Comparison of ENCODE assay signal across 1 cellular context in the genomic region with DNA sequence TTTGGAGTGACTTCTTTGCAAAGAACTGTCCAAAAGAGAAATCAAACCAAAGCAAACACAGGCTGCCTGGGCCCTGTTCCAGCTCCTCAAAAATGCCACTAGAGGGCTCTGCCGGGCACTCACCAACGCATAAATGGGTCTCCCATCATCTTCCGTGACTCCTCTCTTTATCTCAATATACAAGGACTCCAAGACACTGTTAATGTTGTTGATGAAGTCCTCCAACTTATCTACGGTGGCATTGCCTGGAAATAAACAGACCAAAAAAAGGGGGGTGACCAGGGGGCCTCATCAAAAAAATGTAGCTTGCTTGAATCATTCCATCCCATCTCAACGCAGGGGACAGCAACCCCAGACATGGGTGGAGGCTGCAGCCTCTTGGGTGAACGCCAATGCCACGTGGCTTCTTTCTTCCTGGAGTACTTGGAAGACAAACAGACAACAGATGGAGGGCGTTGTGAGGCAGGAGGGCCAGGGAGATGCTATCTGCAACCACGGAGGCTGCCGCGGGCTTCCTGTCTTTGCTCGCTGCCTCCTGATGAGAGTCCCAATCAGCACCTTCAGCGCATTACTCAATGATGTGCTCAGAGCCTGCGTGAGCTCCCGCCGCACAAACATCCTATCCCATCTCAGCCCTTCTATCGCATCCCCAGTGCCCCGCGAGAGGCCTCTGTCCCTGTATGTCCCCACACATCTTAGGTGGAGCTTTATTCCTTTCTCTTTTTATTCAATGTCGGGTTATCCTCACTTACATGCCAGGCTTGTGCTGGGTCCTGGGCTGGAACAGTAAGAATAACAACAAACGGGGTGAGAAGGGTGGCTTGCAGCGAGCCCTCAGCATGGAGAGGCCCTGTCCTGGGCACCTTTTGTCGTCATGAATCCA.
A peak's percentile ranks its signal among the peaks of the same experiment; 100 is the strongest.
TF ChIP-seq lines count a peak whose summit lies in the region.

No MANE protein-coding gene starts in this region.

TF ChIP-seq in K562, 482 proteins besides CTCF, POLR2A, EP300 and RAD21 (continued from another document and continues in another):
- TF ChIP-seq SMARCC2 (IDR thresholded peaks at IDR 0.05; ENCODE audit: low read depth) (0 out of 2 replicates have a peak, but pooled peaks have one; percentile 34), TBL1XR1 (IDR thresholded peaks at IDR 0.05; ENCODE audit: low read length in 2 of 2) (peak in 1 of 2 experiments; percentile 20; a peak in 1 of 4 replicates), CC2D1A (IDR thresholded peaks at IDR 0.05) (peak; percentile 30; the same call in 1 of the 2 replicates), U2AF1 (optimal IDR thresholded peaks at IDR 0.05; ENCODE audit: low read depth, low read length) (no peak), HDAC1 (IDR thresholded peaks at IDR 0.05) (peak in 1 of 2 experiments; percentile 88; a peak in 2 of 4 replicates), U2AF2 (optimal IDR thresholded peaks at IDR 0.05; ENCODE audit: low read depth, low read length) (no peak), ZNF311 (CRISPR knock-in tag; IDR thresholded peaks at IDR 0.05) (no peak), PYGO2 (tag; IDR thresholded peaks at IDR 0.05) (no peak), ELF4 (CRISPR knock-in tag; IDR thresholded peaks at IDR 0.05) (no peak), IRF2 (CRISPR knock-in tag; IDR thresholded peaks at IDR 0.05) (no peak), CREBBP (IDR thresholded peaks at IDR 0.05; ENCODE audit: low read depth, low read length) (no peak), ZFP91 (CRISPR knock-in tag; IDR thresholded peaks at IDR 0.05) (no peak), BRD4 (IDR thresholded peaks at IDR 0.05) (no peak), NFIX (CRISPR knock-in tag; IDR thresholded peaks at IDR 0.05; ENCODE audit: low read depth) (no peak), DEAF1 (CRISPR knock-in tag; IDR thresholded peaks at IDR 0.05) (peak; percentile 69; the same call in 1 of the 2 replicates), PPARD (CRISPR knock-in tag; IDR thresholded peaks at IDR 0.05) (no peak), GTF2F1 (IDR thresholded peaks at IDR 0.05; ENCODE audit: low read depth, low read length) (no peak), SMARCA5 (IDR thresholded peaks at IDR 0.05) (no peak), THRAP3 (IDR thresholded peaks at IDR 0.05; ENCODE audit: borderline replicate concordance) (no peak), HDAC8 (tag; IDR thresholded peaks at IDR 0.05) (no peak), ZFPM2 (CRISPR knock-in tag; IDR thresholded peaks at IDR 0.05) (no peak), NR2C2 (CRISPR knock-in tag; IDR thresholded peaks at IDR 0.05) (no peak), NR2C2 (tag; IDR thresholded peaks at IDR 0.05) (peak; percentile 49; the same call in 1 of the 2 replicates), TCFL5 (CRISPR knock-in tag; conservative IDR thresholded peaks at IDR 0.05) (no peak), ZBTB7A (IDR thresholded peaks at IDR 0.05; ENCODE audit: borderline replicate concordance, control insufficient read depth, low read depth, low read length) (no peak), RNF219 (CRISPR knock-in tag; IDR thresholded peaks at IDR 0.05) (no peak; the same call in 1 of the 2 replicates), ZNF24 (IDR thresholded peaks at IDR 0.05) (no peak; the same call in 1 of the 2 replicates), PATZ1 (CRISPR knock-in tag; IDR thresholded peaks at IDR 0.05; ENCODE audit: borderline replicate concordance) (no peak), GATAD2B (IDR thresholded peaks at IDR 0.05; ENCODE audit: borderline replicate concordance) (no peak), SMARCE1 (IDR thresholded peaks at IDR 0.05) (peak; percentile 61), MITF (IDR thresholded peaks at IDR 0.05) (peak; percentile 69; the same call in 1 of the 2 replicates)
- TF ChIP-seq, protein P1, sequence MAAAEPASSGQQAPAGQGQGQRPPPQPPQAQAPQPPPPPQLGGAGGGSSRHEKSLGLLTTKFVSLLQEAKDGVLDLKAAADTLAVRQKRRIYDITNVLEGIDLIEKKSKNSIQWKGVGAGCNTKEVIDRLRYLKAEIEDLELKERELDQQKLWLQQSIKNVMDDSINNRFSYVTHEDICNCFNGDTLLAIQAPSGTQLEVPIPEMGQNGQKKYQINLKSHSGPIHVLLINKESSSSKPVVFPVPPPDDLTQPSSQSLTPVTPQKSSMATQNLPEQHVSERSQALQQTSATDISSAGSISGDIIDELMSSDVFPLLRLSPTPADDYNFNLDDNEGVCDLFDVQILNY (CRISPR knock-in tag; IDR thresholded peaks at IDR 0.05) = no peak
- TF ChIP-seq, protein P2, sequence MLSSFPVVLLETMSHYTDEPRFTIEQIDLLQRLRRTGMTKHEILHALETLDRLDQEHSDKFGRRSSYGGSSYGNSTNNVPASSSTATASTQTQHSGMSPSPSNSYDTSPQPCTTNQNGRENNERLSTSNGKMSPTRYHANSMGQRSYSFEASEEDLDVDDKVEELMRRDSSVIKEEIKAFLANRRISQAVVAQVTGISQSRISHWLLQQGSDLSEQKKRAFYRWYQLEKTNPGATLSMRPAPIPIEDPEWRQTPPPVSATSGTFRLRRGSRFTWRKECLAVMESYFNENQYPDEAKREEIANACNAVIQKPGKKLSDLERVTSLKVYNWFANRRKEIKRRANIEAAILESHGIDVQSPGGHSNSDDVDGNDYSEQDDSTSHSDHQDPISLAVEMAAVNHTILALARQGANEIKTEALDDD (IDR thresholded peaks at IDR 0.05) = no peak
- TF ChIP-seq, protein P3, sequence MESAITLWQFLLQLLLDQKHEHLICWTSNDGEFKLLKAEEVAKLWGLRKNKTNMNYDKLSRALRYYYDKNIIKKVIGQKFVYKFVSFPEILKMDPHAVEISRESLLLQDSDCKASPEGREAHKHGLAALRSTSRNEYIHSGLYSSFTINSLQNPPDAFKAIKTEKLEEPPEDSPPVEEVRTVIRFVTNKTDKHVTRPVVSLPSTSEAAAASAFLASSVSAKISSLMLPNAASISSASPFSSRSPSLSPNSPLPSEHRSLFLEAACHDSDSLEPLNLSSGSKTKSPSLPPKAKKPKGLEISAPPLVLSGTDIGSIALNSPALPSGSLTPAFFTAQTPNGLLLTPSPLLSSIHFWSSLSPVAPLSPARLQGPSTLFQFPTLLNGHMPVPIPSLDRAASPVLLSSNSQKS (CRISPR knock-in tag; IDR thresholded peaks at IDR 0.05) = no peak
